In genomic region chr11:98183034-98183433, GRCh38 we compare ENCODE assay signal across 20 cellular contexts.
DNase-seq lines count a peak whose midpoint lies in the region; ATAC-seq and TF ChIP-seq lines count a peak whose summit lies in the region.
"Had no signal": no experiment of that assay in that cellular context is flagged by ENCODE, and none has a peak within 500 bp of the region (broad histone marks: within the 10 kb centered on the region; RNA-seq: fewer than 3 reads in every experiment).

No MANE protein-coding gene starts in this region.

- no peaks in the 10 kb centered on the region for H3F3A ChIP-seq in neural progenitor cell (ENCODE audit: low read depth)

- H3K9ac ChIP-seq in neural progenitor cell, result no peak overlapping the region
- H3K9ac ChIP-seq: BLaER1 treated with 17β-estradiol and CSF1 and Interleukin-3, amounts not matched to agents 10 nM and 100 nM had no signal

- H3K79me2 ChIP-seq in neural progenitor cell (ENCODE audit: low read depth), result no peaks in the 10 kb centered on the region

- ATAC-seq in HG03354 (IDR thresholded peaks at IDR 0.05; ENCODE audit: poor library complexity, severe bottlenecking, unreplicated experiment), result no peak
- ATAC-seq: Right ventricle myocardium inferior, T-helper 17 cell had no signal

- H3K36me3 Mint-ChIP-seq in neural progenitor cell, result no peaks in the 10 kb centered on the region
- H3K36me3 Mint-ChIP-seq: CD4-positive, alpha-beta memory T cell had no signal

- no peak overlapping the region for H3K4me3 Mint-ChIP-seq in neural progenitor cell
- H3K4me3 Mint-ChIP-seq: CD4-positive, alpha-beta memory T cell; T-helper 17 cell had no signal

- no peak overlapping the region for H3K4me3 ChIP-seq in neural progenitor cell
- H3K4me3 ChIP-seq: BLaER1 treated with 17β-estradiol and CSF1 and Interleukin-3, amounts not matched to agents 10 nM and 100 nM; SJSA1 had no signal

- no peaks in the 10 kb centered on the region for H3K27me3 Mint-ChIP-seq in neural progenitor cell (ENCODE audit: insufficient read depth, low read depth)
- H3K27me3 Mint-ChIP-seq: CD4-positive, alpha-beta memory T cell; T-helper 17 cell had no signal

- no peaks in the 10 kb centered on the region for H3K27me3 ChIP-seq in neural progenitor cell
- H3K27me3 ChIP-seq: BLaER1 treated with 17β-estradiol and CSF1 and Interleukin-3, amounts not matched to agents 10 nM and 100 nM; SJSA1 had no signal

- no peak overlapping the region for H3K27ac Mint-ChIP-seq in neural progenitor cell
- H3K27ac Mint-ChIP-seq: CD4-positive, alpha-beta memory T cell; T-helper 17 cell had no signal

- peaks cover 10% of the 10 kb centered on the region for H3K36me3 ChIP-seq in neural progenitor cell
- H3K36me3 ChIP-seq: BLaER1 treated with 17β-estradiol and CSF1 and Interleukin-3, amounts not matched to agents 10 nM and 100 nM; SJSA1 had no signal

- no peak overlapping the region for H3K27ac ChIP-seq in neural progenitor cell
- H3K27ac ChIP-seq: BLaER1 treated with 17β-estradiol and CSF1 and Interleukin-3, amounts not matched to agents 10 nM and 100 nM; SJSA1 had no signal

- H4K20me1 ChIP-seq in neural progenitor cell (ENCODE audit: low read depth), result no peaks in the 10 kb centered on the region
- H4K20me1 ChIP-seq: BLaER1 treated with 17β-estradiol and CSF1 and Interleukin-3, amounts not matched to agents 10 nM and 100 nM had no signal

- peaks cover 2% of the 10 kb centered on the region for H3K9me3 Mint-ChIP-seq in neural progenitor cell

- peak; percentile 12 for DNase-seq in NCI-H146 (lab: John Stamatoyannopoulos, UW)
- DNase-seq in NCI-H146 treated with DMSO at 0.1 percent for 48 hours (lab: John Stamatoyannopoulos, UW; ENCODE audit: unreplicated experiment), result no peak
- peak; percentile 7 for DNase-seq in NCI-H2171 (lab: John Stamatoyannopoulos, UW)
- peak; percentile 1 for DNase-seq in SK-N-DZ (ENCODE audit: low spot score)
- DNase-seq in neural progenitor cell (ENCODE audit: low spot score), result no peak
- DNase-seq in LoVo (ENCODE audit: low spot score), result no peak
- no peak for DNase-seq in GF-D8 (lab: John Stamatoyannopoulos, UW)
- DNase-seq: 8988T; CD4-positive, alpha-beta memory T cell; GDM1; H7; KG1; NCI-H1105; NCI-H1694; SW 1271; T-helper 17 cell had no signal

- peak overlapping the region; percentile 35 for H2AFZ ChIP-seq in neural progenitor cell (replicated peaks)

- H3K4me1 Mint-ChIP-seq in neural progenitor cell, result peaks cover 3% of the 10 kb centered on the region
- H3K4me1 Mint-ChIP-seq: CD4-positive, alpha-beta memory T cell; T-helper 17 cell had no signal

- H3K4me2 ChIP-seq in neural progenitor cell, result no peak overlapping the region
- H3K4me2 ChIP-seq: BLaER1 treated with 17β-estradiol and CSF1 and Interleukin-3, amounts not matched to agents 10 nM and 100 nM had no signal

- no peaks in the 10 kb centered on the region for H3K4me1 ChIP-seq in neural progenitor cell
- H3K4me1 ChIP-seq: BLaER1 treated with 17β-estradiol and CSF1 and Interleukin-3, amounts not matched to agents 10 nM and 100 nM; SJSA1 had no signal

- H3K9me3 ChIP-seq in neural progenitor cell (ENCODE audit: low read depth), result no peaks in the 10 kb centered on the region
- H3K9me3 ChIP-seq: SJSA1 had no signal

- TF ChIP-seq CTCF in neural progenitor cell (IDR thresholded peaks at IDR 0.05), result no peak

Comparison
In these comparisons a context has a peak if more than half of its experiments do, and no peak if none do; other contexts are left out.
1. DNase-seq: peak in NCI-H146 (single experiment), NCI-H2171 (single experiment) and SK-N-DZ (single experiment); none in NCI-H146 treated with DMSO at 0.1 percent for 48 hours (single experiment), neural progenitor cell (single experiment), LoVo (single experiment) and GF-D8 (single experiment).